In the genomic region with DNA sequence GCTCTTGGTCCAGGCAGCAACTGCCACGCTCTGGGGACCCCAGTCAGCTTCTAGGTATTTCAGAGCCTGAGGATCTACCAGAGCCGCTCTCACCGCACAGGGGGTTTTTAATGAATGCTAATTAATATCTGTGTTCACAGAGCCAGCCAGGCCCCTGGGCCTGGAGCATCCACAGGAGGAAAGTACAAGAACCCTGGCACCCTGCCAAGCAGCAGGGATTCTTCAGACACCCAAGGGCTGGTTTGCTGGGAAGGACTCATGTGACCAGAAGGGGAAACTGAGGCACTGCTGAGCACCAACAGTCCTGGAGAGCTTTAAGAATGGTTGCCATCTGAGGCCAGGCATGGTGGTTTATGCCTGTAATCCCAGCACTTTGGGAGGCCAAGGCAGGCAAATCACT, we compare ENCODE assay signal across 2 cellular contexts.
TF ChIP-seq lines count a peak whose summit lies in the region.

No MANE protein-coding gene starts in this region.

TF ChIP-seq in SK-N-SH, 30 proteins besides CTCF, POLR2A, EP300 and RAD21 (continued from another document):
- TF ChIP-seq FOSL2 (IDR thresholded peaks at IDR 0.05; ENCODE audit: borderline replicate concordance, low read depth) (no peak), RCOR1 (IDR thresholded peaks at IDR 0.05; ENCODE audit: low read length) (no peak)

TF ChIP-seq in SK-N-SH treated with all-trans-retinoic acid at 6 μM for 48 hours, 23 proteins besides CTCF, POLR2A, EP300 and RAD21 (continued from another document):
- TF ChIP-seq, protein P1, sequence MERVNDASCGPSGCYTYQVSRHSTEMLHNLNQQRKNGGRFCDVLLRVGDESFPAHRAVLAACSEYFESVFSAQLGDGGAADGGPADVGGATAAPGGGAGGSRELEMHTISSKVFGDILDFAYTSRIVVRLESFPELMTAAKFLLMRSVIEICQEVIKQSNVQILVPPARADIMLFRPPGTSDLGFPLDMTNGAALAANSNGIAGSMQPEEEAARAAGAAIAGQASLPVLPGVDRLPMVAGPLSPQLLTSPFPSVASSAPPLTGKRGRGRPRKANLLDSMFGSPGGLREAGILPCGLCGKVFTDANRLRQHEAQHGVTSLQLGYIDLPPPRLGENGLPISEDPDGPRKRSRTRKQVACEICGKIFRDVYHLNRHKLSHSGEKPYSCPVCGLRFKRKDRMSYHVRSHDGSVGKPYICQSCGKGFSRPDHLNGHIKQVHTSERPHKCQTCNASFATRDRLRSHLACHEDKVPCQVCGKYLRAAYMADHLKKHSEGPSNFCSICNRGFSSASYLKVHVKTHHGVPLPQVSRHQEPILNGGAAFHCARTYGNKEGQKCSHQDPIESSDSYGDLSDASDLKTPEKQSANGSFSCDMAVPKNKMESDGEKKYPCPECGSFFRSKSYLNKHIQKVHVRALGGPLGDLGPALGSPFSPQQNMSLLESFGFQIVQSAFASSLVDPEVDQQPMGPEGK (CRISPR knock-in tag; IDR thresholded peaks at IDR 0.05; ENCODE audit: borderline replicate concordance), result no peak
- TF ChIP-seq, protein P2, sequence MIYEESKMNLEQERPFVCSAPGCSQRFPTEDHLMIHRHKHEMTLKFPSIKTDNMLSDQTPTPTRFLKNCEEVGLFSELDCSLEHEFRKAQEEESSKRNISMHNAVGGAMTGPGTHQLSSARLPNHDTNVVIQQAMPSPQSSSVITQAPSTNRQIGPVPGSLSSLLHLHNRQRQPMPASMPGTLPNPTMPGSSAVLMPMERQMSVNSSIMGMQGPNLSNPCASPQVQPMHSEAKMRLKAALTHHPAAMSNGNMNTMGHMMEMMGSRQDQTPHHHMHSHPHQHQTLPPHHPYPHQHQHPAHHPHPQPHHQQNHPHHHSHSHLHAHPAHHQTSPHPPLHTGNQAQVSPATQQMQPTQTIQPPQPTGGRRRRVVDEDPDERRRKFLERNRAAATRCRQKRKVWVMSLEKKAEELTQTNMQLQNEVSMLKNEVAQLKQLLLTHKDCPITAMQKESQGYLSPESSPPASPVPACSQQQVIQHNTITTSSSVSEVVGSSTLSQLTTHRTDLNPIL (CRISPR knock-in tag; IDR thresholded peaks at IDR 0.05; ENCODE audit: low read depth), result no peak
- no peak for TF ChIP-seq CSDC2 (CRISPR knock-in tag; IDR thresholded peaks at IDR 0.05)
- no peak for TF ChIP-seq TOX (CRISPR knock-in tag; IDR thresholded peaks at IDR 0.05; ENCODE audit: borderline replicate concordance)
- TF ChIP-seq PPARA (CRISPR knock-in tag; IDR thresholded peaks at IDR 0.05; ENCODE audit: borderline replicate concordance), result no peak
- no peak for TF ChIP-seq ZFP30 (CRISPR knock-in tag; IDR thresholded peaks at IDR 0.05)
- TF ChIP-seq ZNF8 (CRISPR knock-in tag; IDR thresholded peaks at IDR 0.05), result no peak
